ENCODE assay signal across 1 cellular context in the genomic region with DNA sequence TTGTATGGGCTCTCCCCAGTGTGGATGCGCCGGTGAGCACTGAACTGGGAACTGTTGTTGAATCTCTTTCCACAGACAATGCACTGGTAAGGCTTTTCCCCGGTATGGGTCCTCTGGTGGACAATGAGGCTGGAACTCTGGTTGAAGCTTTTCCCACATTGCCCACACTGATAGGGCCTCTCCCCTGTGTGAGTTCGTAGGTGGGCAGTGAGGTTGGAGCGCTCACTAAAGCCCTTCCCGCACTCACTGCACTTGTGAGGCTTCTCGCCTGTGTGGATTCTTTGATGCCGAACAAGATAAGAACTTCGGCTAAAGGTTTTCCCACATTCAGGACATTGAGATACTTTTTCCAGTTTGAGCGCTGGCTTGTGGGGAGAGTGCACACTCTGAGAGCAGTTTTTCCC.
TF ChIP-seq lines count a peak whose summit lies in the region.

No MANE protein-coding gene starts in this region.

TF ChIP-seq in H1, 55 proteins besides CTCF, POLR2A, EP300 and RAD21:
- TF ChIP-seq MAFK (IDR thresholded peaks at IDR 0.05; ENCODE audit: low read depth, low read length) (no peak), ZNF274 (IDR thresholded peaks at IDR 0.05; ENCODE audit: borderline replicate concordance, extremely low read depth, low read length) (no peak), CTBP2 (IDR thresholded peaks at IDR 0.05; ENCODE audit: borderline replicate concordance, insufficient read depth, insufficient read length, low read length) (no peak), CHD2 (IDR thresholded peaks at IDR 0.05; ENCODE audit: low read length) (no peak), RBBP5 (IDR thresholded peaks at IDR 0.05; ENCODE audit: borderline replicate concordance, low read depth, low read length) (no peak), JUN (IDR thresholded peaks at IDR 0.05; ENCODE audit: low read depth, low read length) (no peak), CBX5 (IDR thresholded peaks at IDR 0.05; ENCODE audit: low read depth, low read length) (0 out of 2 replicates have a peak, but pooled peaks have one; percentile 69)
- TF ChIP-seq, protein P1, sequence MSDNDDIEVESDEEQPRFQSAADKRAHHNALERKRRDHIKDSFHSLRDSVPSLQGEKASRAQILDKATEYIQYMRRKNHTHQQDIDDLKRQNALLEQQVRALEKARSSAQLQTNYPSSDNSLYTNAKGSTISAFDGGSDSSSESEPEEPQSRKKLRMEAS (IDR thresholded peaks at IDR 0.05), result no peak
- TF ChIP-seq, protein P2, sequence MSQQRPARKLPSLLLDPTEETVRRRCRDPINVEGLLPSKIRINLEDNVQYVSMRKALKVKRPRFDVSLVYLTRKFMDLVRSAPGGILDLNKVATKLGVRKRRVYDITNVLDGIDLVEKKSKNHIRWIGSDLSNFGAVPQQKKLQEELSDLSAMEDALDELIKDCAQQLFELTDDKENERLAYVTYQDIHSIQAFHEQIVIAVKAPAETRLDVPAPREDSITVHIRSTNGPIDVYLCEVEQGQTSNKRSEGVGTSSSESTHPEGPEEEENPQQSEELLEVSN (IDR thresholded peaks at IDR 0.05), result no peak
